Comparison of ENCODE assay signal across 2 cellular contexts in the genomic region with DNA sequence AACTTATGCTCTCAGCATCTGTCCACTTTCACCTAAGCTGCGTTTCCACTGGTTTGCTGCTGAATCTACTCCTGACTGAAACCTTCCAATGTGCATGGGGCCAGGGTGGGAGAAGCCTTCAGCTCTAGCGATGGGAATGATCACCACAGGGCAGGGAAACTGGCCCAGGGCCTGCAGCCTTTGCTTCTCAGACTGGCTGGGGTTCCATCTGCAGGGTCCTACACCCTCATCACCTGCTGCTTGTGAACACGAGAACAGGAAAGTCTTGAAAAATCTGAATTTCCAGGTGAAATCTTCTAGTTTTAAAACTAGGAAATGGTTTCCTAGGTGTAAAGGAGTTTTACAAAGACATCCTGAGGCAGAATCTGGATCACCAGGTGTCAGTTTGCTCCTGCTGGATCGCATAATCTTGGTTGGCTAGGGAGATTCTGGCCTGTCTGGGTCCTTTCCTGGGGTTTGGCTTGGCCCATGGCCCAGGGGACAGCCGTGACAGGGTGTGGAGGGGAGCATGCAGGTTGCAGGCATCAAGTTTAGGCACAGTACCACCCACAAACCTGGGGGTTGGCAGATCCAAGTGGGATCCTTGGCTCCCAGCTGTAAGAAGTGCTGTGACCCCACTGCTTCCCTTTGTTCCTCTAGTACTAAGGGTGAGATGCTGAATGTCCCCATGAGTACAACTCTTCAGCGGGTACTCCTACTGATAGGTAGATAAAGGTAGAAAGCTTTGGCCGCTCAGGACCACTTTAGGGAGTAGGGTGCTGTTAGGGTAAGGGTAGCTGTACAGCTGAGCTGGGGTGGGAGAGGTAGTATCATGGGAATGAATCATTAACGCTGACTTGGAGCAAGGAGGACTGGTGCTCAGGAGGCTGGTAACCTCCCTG.
TF ChIP-seq lines count a peak whose summit lies in the region.

No MANE protein-coding gene starts in this region.

TF ChIP-seq in SK-N-SH, 30 proteins besides CTCF, POLR2A, EP300 and RAD21 (continued from another document):
- TF ChIP-seq, protein P1, sequence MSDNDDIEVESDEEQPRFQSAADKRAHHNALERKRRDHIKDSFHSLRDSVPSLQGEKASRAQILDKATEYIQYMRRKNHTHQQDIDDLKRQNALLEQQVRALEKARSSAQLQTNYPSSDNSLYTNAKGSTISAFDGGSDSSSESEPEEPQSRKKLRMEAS (IDR thresholded peaks at IDR 0.05; ENCODE audit: low read depth): no peak
- TF ChIP-seq FOXM1 (IDR thresholded peaks at IDR 0.05; ENCODE audit: low read depth) (no peak), FOSL2 (IDR thresholded peaks at IDR 0.05; ENCODE audit: borderline replicate concordance, low read depth) (no peak), GABPA (IDR thresholded peaks at IDR 0.05; ENCODE audit: low read depth) (no peak), SMC3 (IDR thresholded peaks at IDR 0.05; ENCODE audit: low read depth, low read length) (no peak), TAF1 (IDR thresholded peaks at IDR 0.05; ENCODE audit: borderline replicate concordance, low read depth, low read length) (no peak), POLR2AphosphoS5 (IDR thresholded peaks at IDR 0.05; ENCODE audit: low read depth, low read length) (no peak)

TF ChIP-seq in SK-N-SH treated with all-trans-retinoic acid at 6 μM for 48 hours, 23 proteins besides CTCF, POLR2A, EP300 and RAD21 (continued from another document):
- TF ChIP-seq TSHZ2 (CRISPR knock-in tag; IDR thresholded peaks at IDR 0.05) (no peak), OSR1 (CRISPR knock-in tag; IDR thresholded peaks at IDR 0.05) (no peak), PATZ1 (CRISPR knock-in tag; IDR thresholded peaks at IDR 0.05; ENCODE audit: borderline replicate concordance) (no peak), BACH2 (CRISPR knock-in tag; IDR thresholded peaks at IDR 0.05; ENCODE audit: borderline replicate concordance) (no peak), CSDC2 (CRISPR knock-in tag; IDR thresholded peaks at IDR 0.05) (no peak)
